1 cellular context compared by ENCODE assay signal in genomic region chr16:84116720-84117481, GRCh38.
TF ChIP-seq lines count a peak whose summit lies in the region.

Gene MBTPS1 (minus strand): TSS chr16:84116942. CDS start chr16:84101783, 15,159 bp downstream.

TF ChIP-seq in K562, 482 proteins besides CTCF, POLR2A, EP300 and RAD21 (continued from another document and continues in another):
- TF ChIP-seq ZNF318 (IDR thresholded peaks at IDR 0.05; ENCODE audit: borderline replicate concordance in 1 of 2, low read depth in 1 of 2): no peak
- peak; percentile 85 for TF ChIP-seq CREB1 (IDR thresholded peaks at IDR 0.05)
- peak; percentile 59 for TF ChIP-seq CREB1 (CRISPR knock-in tag; IDR thresholded peaks at IDR 0.05)
- TF ChIP-seq ZNF212 (CRISPR knock-in tag; IDR thresholded peaks at IDR 0.05): 0 out of 2 replicates have a peak, but pooled peaks have one; percentile 44
- TF ChIP-seq BHLHE40 (IDR thresholded peaks at IDR 0.05; ENCODE audit: low read length): 0 out of 2 replicates have a peak, but pooled peaks have one; percentile 9
- TF ChIP-seq GABPB1 (CRISPR knock-in tag; IDR thresholded peaks at IDR 0.05): peak; percentile 66; the same call in 1 of the 2 replicates
- no peak for TF ChIP-seq SMARCB1 (IDR thresholded peaks at IDR 0.05; ENCODE audit: insufficient read length, low read depth)
- no peak for TF ChIP-seq NCOA6 (IDR thresholded peaks at IDR 0.05)
- TF ChIP-seq FOXA1 (IDR thresholded peaks at IDR 0.05; ENCODE audit: borderline replicate concordance): no peak
- TF ChIP-seq ZNF707 (CRISPR knock-in tag; conservative IDR thresholded peaks at IDR 0.05): no peak
- TF ChIP-seq SRSF1 (IDR thresholded peaks at IDR 0.05; ENCODE audit: low read depth, low read length): 0 out of 2 replicates have a peak, but pooled peaks have one; percentile 33
- no peak for TF ChIP-seq SAFB2 (IDR thresholded peaks at IDR 0.05; ENCODE audit: borderline replicate concordance, low read depth, low read length, severe bottlenecking)
- no peak for TF ChIP-seq IRF2 (CRISPR knock-in tag; IDR thresholded peaks at IDR 0.05)
- no peak for TF ChIP-seq NCOA4 (IDR thresholded peaks at IDR 0.05; ENCODE audit: partially characterized antibody)
- no peak for TF ChIP-seq ZBTB7A (IDR thresholded peaks at IDR 0.05; ENCODE audit: borderline replicate concordance, control insufficient read depth, low read depth, low read length)
- TF ChIP-seq SP1 (CRISPR knock-in tag; IDR thresholded peaks at IDR 0.05): peak; percentile 79; the same call in 1 of the 2 replicates
- TF ChIP-seq EHMT2 (IDR thresholded peaks at IDR 0.05): no peak
- no peak for TF ChIP-seq BRCA1 (IDR thresholded peaks at IDR 0.05)
- TF ChIP-seq BRCA1 (CRISPR knock-in tag; IDR thresholded peaks at IDR 0.05): no peak
- no peak for TF ChIP-seq CBX3 (IDR thresholded peaks at IDR 0.05; ENCODE audit: borderline replicate concordance in 1 of 2, low read length in 2 of 2)
- peak; percentile 100 for TF ChIP-seq RBM25 (IDR thresholded peaks at IDR 0.05; ENCODE audit: low read depth, low read length, severe bottlenecking)
- TF ChIP-seq ATF3 (IDR thresholded peaks at IDR 0.05): no peak
- TF ChIP-seq ATF3 (CRISPR knock-in tag; conservative IDR thresholded peaks at IDR 0.05): no peak; the same call in none of the 2 replicates
- no peak for TF ChIP-seq HNRNPH1 (optimal IDR thresholded peaks at IDR 0.05; ENCODE audit: low read depth, low read length)
- TF ChIP-seq NONO (IDR thresholded peaks at IDR 0.05; ENCODE audit: low read depth in 2 of 2, low read length in 1 of 2): peak; percentile 65 to 86; a peak in 3 of 4 replicates
- TF ChIP-seq ZNF134 (CRISPR knock-in tag; conservative IDR thresholded peaks at IDR 0.05): no peak
- TF ChIP-seq ZNF407 (IDR thresholded peaks at IDR 0.05; ENCODE audit: low read depth): no peak
- TF ChIP-seq CBX8 (IDR thresholded peaks at IDR 0.05; ENCODE audit: borderline replicate concordance, extremely low read depth, low read depth, low read length, poor library complexity, severe bottlenecking): no peak
- no peak for TF ChIP-seq GTF2F1 (IDR thresholded peaks at IDR 0.05; ENCODE audit: low read depth, low read length)
- TF ChIP-seq SMAD1 (IDR thresholded peaks at IDR 0.05; ENCODE audit: low read depth, low read length, partially characterized antibody): peak; percentile 53
- TF ChIP-seq NCOA1 (IDR thresholded peaks at IDR 0.05; ENCODE audit: low read depth): no peak
- TF ChIP-seq KDM2B (CRISPR knock-in tag; IDR thresholded peaks at IDR 0.05): no peak
- TF ChIP-seq FUS (optimal IDR thresholded peaks at IDR 0.05; ENCODE audit: low read depth, low read length): peak; percentile 65
- peak; percentile 82; the same call in 1 of the 2 replicates for TF ChIP-seq ZFX (CRISPR knock-in tag; IDR thresholded peaks at IDR 0.05)
- no peak for TF ChIP-seq PRPF4 (IDR thresholded peaks at IDR 0.05; ENCODE audit: insufficient read depth, low read depth, low read length, poor library complexity, severe bottlenecking)
- no peak for TF ChIP-seq STAT5B (CRISPR knock-in tag; IDR thresholded peaks at IDR 0.05)
- no peak for TF ChIP-seq THRAP3 (IDR thresholded peaks at IDR 0.05; ENCODE audit: borderline replicate concordance)
- no peak for TF ChIP-seq FOS (IDR thresholded peaks at IDR 0.05; ENCODE audit: extremely low read depth, insufficient read length)
- no peak for TF ChIP-seq ZNF586 (CRISPR knock-in tag; conservative IDR thresholded peaks at IDR 0.05)
- no peak for TF ChIP-seq ZNF311 (CRISPR knock-in tag; IDR thresholded peaks at IDR 0.05)
- 0 out of 2 replicates have a peak, but pooled peaks have one; percentile 20 for TF ChIP-seq ZBTB49 (CRISPR knock-in tag; IDR thresholded peaks at IDR 0.05; ENCODE audit: borderline replicate concordance)
- no peak for TF ChIP-seq NELFE (IDR thresholded peaks at IDR 0.05; ENCODE audit: insufficient read depth, insufficient read length)
